1 cellular context compared by ENCODE assay signal in the genomic region with DNA sequence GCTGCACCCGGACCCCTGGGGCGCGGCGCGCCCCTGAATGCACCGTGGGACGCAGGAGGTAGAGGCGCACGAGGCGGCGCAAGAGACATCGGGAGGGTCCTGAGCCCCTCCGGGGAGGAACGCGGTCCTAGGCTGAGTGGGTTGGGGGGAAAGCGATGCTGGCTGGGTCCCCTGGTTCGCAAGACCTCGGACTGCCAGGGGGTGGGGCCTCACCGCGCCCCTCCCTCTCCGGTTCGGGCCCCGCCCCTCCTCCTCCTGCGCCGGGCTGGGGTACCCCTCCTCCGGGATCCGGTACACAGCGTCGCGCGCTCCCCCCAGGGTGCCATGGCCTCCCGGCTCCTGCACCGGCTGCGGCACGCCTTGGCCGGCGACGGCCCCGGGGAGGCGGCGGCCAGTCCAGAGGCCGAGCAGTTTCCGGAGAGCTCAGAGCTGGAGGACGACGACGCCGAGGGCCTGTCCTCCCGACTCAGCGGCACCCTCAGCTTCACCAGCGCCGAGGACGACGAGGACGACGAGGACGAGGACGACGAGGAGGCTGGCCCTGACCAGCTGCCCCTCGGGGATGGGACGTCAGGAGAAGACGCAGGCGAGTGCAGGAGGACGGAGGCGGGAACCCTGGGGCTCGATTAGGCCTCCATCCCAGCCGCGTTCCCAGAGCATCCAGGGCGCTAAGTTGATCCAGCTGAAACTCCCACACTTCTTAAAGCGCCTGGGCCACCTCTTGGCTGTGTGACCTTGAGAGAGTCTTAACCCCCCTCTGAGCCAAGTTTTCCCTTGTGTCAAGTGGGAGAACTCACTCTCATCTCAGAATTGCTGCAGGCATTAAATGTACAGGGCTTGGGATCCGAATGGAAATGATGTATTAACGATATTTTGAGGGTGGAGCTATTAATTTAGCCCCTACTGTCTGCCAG.
A peak's percentile ranks its signal among the peaks of the same experiment; 100 is the strongest.
TF ChIP-seq lines count a peak whose summit lies in the region.

No MANE protein-coding gene starts in this region.

TF ChIP-seq in HepG2, 621 proteins besides CTCF, POLR2A, EP300 and RAD21 (continued from another document and continues in another):
- TF ChIP-seq MTF2 (CRISPR knock-in tag; IDR thresholded peaks at IDR 0.05; ENCODE audit: borderline replicate concordance) (no peak), ELF3 (CRISPR knock-in tag; IDR thresholded peaks at IDR 0.05) (no peak; the same call in 1 of the 2 replicates), ZNF788 (CRISPR knock-in tag; IDR thresholded peaks at IDR 0.05; ENCODE audit: borderline replicate concordance) (peak; percentile 55; the same call in 1 of the 2 replicates), ZNF253 (CRISPR knock-in tag; IDR thresholded peaks at IDR 0.05; ENCODE audit: borderline replicate concordance) (0 out of 2 replicates have a peak, but pooled peaks have one; percentile 58), POLR2G (IDR thresholded peaks at IDR 0.05; ENCODE audit: low read depth, low read length) (peak; percentile 49), EEA1 (CRISPR knock-in tag; IDR thresholded peaks at IDR 0.05; ENCODE audit: borderline replicate concordance) (peak; percentile 14; the same call in 1 of the 2 replicates), ZNF572 (CRISPR knock-in tag; IDR thresholded peaks at IDR 0.05) (peak; percentile 96), FOXA1 (IDR thresholded peaks at IDR 0.05) (no peak), FOXA1 (CRISPR knock-in tag; IDR thresholded peaks at IDR 0.05) (peak; percentile 51), POGZ (CRISPR knock-in tag; IDR thresholded peaks at IDR 0.05) (peak; percentile 26; the same call in 1 of the 2 replicates), NFE2L1 (CRISPR knock-in tag; IDR thresholded peaks at IDR 0.05; ENCODE audit: borderline replicate concordance) (peak; percentile 81; the same call in 1 of the 2 replicates), TBL1XR1 (IDR thresholded peaks at IDR 0.05; ENCODE audit: borderline replicate concordance, low read length, partially characterized antibody) (no peak), ZNF850 (CRISPR knock-in tag; conservative IDR thresholded peaks at IDR 0.05) (no peak), RBFOX2 (IDR thresholded peaks at IDR 0.05; ENCODE audit: low read depth, low read length) (peak; percentile 98), ZNF564 (CRISPR knock-in tag; IDR thresholded peaks at IDR 0.05) (peak; percentile 33; the same call in 1 of the 2 replicates), DPF2 (CRISPR knock-in tag; IDR thresholded peaks at IDR 0.05; ENCODE audit: borderline replicate concordance, low read depth) (no peak), ATF7-NPFF (CRISPR knock-in tag; IDR thresholded peaks at IDR 0.05; ENCODE audit: low read depth) (peak; percentile 51), ZNF839 (CRISPR knock-in tag; IDR thresholded peaks at IDR 0.05; ENCODE audit: borderline replicate concordance) (0 out of 2 replicates have a peak, but pooled peaks have one; percentile 51), CCDC6 (CRISPR knock-in tag; IDR thresholded peaks at IDR 0.05) (no peak), ELF1 (CRISPR knock-in tag; IDR thresholded peaks at IDR 0.05) (no peak), TCF12 (IDR thresholded peaks at IDR 0.05) (no peak), TCF12 (CRISPR knock-in tag; IDR thresholded peaks at IDR 0.05) (peak; percentile 52; the same call in 1 of the 2 replicates), FOXP1 (IDR thresholded peaks at IDR 0.05) (no peak), FOXP1 (CRISPR knock-in tag; IDR thresholded peaks at IDR 0.05) (peak; percentile 12; the same call in 1 of the 2 replicates), ZIK1 (CRISPR knock-in tag; IDR thresholded peaks at IDR 0.05; ENCODE audit: borderline replicate concordance, low read depth) (0 out of 2 replicates have a peak, but pooled peaks have one; percentile 27), FOXC1 (CRISPR knock-in tag; IDR thresholded peaks at IDR 0.05; ENCODE audit: borderline replicate concordance) (peak; percentile 73; the same call in 1 of the 2 replicates), REL (CRISPR knock-in tag; conservative IDR thresholded peaks at IDR 0.05) (peak; percentile 88; the same call in 1 of the 2 replicates), AGO1 (IDR thresholded peaks at IDR 0.05; ENCODE audit: low read depth, low read length, poor library complexity, severe bottlenecking) (peak; percentile 93), KDM5A (IDR thresholded peaks at IDR 0.05; ENCODE audit: borderline replicate concordance, low read length) (peak; percentile 54; the same call in 1 of the 2 replicates), ZNF772 (CRISPR knock-in tag; IDR thresholded peaks at IDR 0.05) (peak; percentile 78), ZFY (CRISPR knock-in tag; IDR thresholded peaks at IDR 0.05) (peak; percentile 79), ZSCAN22 (CRISPR knock-in tag; IDR thresholded peaks at IDR 0.05) (no peak), TMF1 (CRISPR knock-in tag; IDR thresholded peaks at IDR 0.05; ENCODE audit: low read depth) (peak; percentile 61; the same call in 1 of the 2 replicates), BORCS8-MEF2B (CRISPR knock-in tag; IDR thresholded peaks at IDR 0.05) (0 out of 2 replicates have a peak, but pooled peaks have one; percentile 54), ZNF672 (CRISPR knock-in tag; IDR thresholded peaks at IDR 0.05) (peak; percentile 85; the same call in 1 of the 2 replicates), ZNF101 (CRISPR knock-in tag; IDR thresholded peaks at IDR 0.05; ENCODE audit: borderline replicate concordance, low read depth) (0 out of 2 replicates have a peak, but pooled peaks have one; percentile 52), NFKBIZ (CRISPR knock-in tag; IDR thresholded peaks at IDR 0.05) (0 out of 2 replicates have a peak, but pooled peaks have one; percentile 25), ESRRA (CRISPR knock-in tag; IDR thresholded peaks at IDR 0.05; ENCODE audit: low read depth) (peak; percentile 78; the same call in 1 of the 2 replicates), PAWR (CRISPR knock-in tag; IDR thresholded peaks at IDR 0.05; ENCODE audit: borderline replicate concordance) (0 out of 2 replicates have a peak, but pooled peaks have one; percentile 82), NR2F6 (IDR thresholded peaks at IDR 0.05) (no peak), NR2F6 (CRISPR knock-in tag; IDR thresholded peaks at IDR 0.05) (peak; percentile 23; the same call in 1 of the 2 replicates), ZNF773 (CRISPR knock-in tag; IDR thresholded peaks at IDR 0.05; ENCODE audit: borderline replicate concordance) (peak; percentile 7; the same call in 1 of the 2 replicates)
- TF ChIP-seq, protein P1, sequence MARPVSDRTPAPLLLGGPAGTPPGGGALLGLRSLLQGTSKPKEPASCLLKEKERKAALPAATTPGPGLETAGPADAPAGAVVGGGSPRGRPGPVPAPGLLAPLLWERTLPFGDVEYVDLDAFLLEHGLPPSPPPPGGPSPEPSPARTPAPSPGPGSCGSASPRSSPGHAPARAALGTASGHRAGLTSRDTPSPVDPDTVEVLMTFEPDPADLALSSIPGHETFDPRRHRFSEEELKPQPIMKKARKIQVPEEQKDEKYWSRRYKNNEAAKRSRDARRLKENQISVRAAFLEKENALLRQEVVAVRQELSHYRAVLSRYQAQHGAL (CRISPR knock-in tag; IDR thresholded peaks at IDR 0.05; ENCODE audit: not compliant biosample characterization) = peak; percentile 2
- TF ChIP-seq, protein P2, sequence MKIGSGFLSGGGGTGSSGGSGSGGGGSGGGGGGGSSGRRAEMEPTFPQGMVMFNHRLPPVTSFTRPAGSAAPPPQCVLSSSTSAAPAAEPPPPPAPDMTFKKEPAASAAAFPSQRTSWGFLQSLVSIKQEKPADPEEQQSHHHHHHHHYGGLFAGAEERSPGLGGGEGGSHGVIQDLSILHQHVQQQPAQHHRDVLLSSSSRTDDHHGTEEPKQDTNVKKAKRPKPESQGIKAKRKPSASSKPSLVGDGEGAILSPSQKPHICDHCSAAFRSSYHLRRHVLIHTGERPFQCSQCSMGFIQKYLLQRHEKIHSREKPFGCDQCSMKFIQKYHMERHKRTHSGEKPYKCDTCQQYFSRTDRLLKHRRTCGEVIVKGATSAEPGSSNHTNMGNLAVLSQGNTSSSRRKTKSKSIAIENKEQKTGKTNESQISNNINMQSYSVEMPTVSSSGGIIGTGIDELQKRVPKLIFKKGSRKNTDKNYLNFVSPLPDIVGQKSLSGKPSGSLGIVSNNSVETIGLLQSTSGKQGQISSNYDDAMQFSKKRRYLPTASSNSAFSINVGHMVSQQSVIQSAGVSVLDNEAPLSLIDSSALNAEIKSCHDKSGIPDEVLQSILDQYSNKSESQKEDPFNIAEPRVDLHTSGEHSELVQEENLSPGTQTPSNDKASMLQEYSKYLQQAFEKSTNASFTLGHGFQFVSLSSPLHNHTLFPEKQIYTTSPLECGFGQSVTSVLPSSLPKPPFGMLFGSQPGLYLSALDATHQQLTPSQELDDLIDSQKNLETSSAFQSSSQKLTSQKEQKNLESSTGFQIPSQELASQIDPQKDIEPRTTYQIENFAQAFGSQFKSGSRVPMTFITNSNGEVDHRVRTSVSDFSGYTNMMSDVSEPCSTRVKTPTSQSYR (CRISPR knock-in tag; IDR thresholded peaks at IDR 0.05; ENCODE audit: borderline replicate concordance) = peak; percentile 55
- TF ChIP-seq, protein P3, sequence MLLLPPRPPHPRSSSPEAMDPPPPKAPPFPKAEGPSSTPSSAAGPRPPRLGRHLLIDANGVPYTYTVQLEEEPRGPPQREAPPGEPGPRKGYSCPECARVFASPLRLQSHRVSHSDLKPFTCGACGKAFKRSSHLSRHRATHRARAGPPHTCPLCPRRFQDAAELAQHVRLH (CRISPR knock-in tag; IDR thresholded peaks at IDR 0.05; ENCODE audit: borderline replicate concordance, low read depth) = peak; percentile 71; the same call in 1 of the 2 replicates
- TF ChIP-seq, protein P4, sequence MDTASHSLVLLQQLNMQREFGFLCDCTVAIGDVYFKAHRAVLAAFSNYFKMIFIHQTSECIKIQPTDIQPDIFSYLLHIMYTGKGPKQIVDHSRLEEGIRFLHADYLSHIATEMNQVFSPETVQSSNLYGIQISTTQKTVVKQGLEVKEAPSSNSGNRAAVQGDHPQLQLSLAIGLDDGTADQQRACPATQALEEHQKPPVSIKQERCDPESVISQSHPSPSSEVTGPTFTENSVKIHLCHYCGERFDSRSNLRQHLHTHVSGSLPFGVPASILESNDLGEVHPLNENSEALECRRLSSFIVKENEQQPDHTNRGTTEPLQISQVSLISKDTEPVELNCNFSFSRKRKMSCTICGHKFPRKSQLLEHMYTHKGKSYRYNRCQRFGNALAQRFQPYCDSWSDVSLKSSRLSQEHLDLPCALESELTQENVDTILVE (CRISPR knock-in tag; IDR thresholded peaks at IDR 0.05) = no peak
- TF ChIP-seq, protein P5, sequence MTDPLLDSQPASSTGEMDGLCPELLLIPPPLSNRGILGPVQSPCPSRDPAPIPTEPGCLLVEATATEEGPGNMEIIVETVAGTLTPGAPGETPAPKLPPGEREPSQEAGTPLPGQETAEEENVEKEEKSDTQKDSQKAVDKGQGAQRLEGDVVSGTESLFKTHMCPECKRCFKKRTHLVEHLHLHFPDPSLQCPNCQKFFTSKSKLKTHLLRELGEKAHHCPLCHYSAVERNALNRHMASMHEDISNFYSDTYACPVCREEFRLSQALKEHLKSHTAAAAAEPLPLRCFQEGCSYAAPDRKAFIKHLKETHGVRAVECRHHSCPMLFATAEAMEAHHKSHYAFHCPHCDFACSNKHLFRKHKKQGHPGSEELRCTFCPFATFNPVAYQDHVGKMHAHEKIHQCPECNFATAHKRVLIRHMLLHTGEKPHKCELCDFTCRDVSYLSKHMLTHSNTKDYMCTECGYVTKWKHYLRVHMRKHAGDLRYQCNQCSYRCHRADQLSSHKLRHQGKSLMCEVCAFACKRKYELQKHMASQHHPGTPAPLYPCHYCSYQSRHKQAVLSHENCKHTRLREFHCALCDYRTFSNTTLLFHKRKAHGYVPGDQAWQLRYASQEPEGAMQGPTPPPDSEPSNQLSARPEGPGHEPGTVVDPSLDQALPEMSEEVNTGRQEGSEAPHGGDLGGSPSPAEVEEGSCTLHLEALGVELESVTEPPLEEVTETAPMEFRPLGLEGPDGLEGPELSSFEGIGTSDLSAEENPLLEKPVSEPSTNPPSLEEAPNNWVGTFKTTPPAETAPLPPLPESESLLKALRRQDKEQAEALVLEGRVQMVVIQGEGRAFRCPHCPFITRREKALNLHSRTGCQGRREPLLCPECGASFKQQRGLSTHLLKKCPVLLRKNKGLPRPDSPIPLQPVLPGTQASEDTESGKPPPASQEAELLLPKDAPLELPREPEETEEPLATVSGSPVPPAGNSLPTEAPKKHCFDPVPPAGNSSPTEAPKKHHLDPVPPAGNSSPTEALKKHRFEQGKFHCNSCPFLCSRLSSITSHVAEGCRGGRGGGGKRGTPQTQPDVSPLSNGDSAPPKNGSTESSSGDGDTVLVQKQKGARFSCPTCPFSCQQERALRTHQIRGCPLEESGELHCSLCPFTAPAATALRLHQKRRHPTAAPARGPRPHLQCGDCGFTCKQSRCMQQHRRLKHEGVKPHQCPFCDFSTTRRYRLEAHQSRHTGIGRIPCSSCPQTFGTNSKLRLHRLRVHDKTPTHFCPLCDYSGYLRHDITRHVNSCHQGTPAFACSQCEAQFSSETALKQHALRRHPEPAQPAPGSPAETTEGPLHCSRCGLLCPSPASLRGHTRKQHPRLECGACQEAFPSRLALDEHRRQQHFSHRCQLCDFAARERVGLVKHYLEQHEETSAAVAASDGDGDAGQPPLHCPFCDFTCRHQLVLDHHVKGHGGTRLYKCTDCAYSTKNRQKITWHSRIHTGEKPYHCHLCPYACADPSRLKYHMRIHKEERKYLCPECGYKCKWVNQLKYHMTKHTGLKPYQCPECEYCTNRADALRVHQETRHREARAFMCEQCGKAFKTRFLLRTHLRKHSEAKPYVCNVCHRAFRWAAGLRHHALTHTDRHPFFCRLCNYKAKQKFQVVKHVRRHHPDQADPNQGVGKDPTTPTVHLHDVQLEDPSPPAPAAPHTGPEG (CRISPR knock-in tag; IDR thresholded peaks at IDR 0.05) = peak; percentile 64
- TF ChIP-seq, protein P6, sequence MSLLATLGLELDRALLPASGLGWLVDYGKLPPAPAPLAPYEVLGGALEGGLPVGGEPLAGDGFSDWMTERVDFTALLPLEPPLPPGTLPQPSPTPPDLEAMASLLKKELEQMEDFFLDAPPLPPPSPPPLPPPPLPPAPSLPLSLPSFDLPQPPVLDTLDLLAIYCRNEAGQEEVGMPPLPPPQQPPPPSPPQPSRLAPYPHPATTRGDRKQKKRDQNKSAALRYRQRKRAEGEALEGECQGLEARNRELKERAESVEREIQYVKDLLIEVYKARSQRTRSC (CRISPR knock-in tag; IDR thresholded peaks at IDR 0.05; ENCODE audit: low read depth) = 0 out of 2 replicates have a peak, but pooled peaks have one; percentile 62
- TF ChIP-seq, protein P7, sequence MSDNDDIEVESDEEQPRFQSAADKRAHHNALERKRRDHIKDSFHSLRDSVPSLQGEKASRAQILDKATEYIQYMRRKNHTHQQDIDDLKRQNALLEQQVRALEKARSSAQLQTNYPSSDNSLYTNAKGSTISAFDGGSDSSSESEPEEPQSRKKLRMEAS (IDR thresholded peaks at IDR 0.05) = peak; percentile 70
- TF ChIP-seq, protein P8, sequence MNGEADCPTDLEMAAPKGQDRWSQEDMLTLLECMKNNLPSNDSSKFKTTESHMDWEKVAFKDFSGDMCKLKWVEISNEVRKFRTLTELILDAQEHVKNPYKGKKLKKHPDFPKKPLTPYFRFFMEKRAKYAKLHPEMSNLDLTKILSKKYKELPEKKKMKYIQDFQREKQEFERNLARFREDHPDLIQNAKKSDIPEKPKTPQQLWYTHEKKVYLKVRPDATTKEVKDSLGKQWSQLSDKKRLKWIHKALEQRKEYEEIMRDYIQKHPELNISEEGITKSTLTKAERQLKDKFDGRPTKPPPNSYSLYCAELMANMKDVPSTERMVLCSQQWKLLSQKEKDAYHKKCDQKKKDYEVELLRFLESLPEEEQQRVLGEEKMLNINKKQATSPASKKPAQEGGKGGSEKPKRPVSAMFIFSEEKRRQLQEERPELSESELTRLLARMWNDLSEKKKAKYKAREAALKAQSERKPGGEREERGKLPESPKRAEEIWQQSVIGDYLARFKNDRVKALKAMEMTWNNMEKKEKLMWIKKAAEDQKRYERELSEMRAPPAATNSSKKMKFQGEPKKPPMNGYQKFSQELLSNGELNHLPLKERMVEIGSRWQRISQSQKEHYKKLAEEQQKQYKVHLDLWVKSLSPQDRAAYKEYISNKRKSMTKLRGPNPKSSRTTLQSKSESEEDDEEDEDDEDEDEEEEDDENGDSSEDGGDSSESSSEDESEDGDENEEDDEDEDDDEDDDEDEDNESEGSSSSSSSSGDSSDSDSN (CRISPR knock-in tag; IDR thresholded peaks at IDR 0.05) = peak; percentile 69
